ENCODE assay signal across 13 cellular contexts in genomic region chr7:24052572-24053223, GRCh38.
DNase-seq lines count a peak whose midpoint lies in the region; ATAC-seq and TF ChIP-seq lines count a peak whose summit lies in the region.
"Had no signal": no experiment of that assay in that cellular context is flagged by ENCODE, and none has a peak within 500 bp of the region (broad histone marks: within the 10 kb centered on the region; RNA-seq: fewer than 3 reads in every experiment).

No MANE protein-coding gene starts in this region.

- H3K27me3 Mint-ChIP-seq in WTC11 (ENCODE audit: low read depth) = peaks cover 4% of the 10 kb centered on the region

- no peak overlapping the region for H3K4me3 Mint-ChIP-seq in WTC11
- H3K4me3 Mint-ChIP-seq: dendritic cell treated with granulocyte-macrophage colony-stimulating factor and Interleukin-4, amounts not matched to agents 40 ng/mL and 50 ng/mL, for 4 days had no signal

- H3K4me1 ChIP-seq in BE2C = peaks cover 7% of the 10 kb centered on the region; the same call in 1 of the 2 replicates
- H3K4me1 ChIP-seq: stomach had no signal

- ATAC-seq in HG03280 (IDR thresholded peaks at IDR 0.05; ENCODE audit: unreplicated experiment) (no peak), WTC11 (no peak)
- ATAC-seq: left ventricle myocardium superior, sciatic nerve had no signal

- H3K4me3 ChIP-seq in BE2C (ENCODE audit: low read depth, low read length) (no peak overlapping the region), fibroblast of pulmonary artery (replicated peaks; ENCODE audit: low read depth, low read length) (no peak overlapping the region)
- H3K4me3 ChIP-seq: stomach had no signal

- H3K36me3 ChIP-seq in BE2C = no peaks in the 10 kb centered on the region
- H3K36me3 ChIP-seq: stomach had no signal

- H3K27me3 ChIP-seq in BE2C = peaks cover 38% of the 10 kb centered on the region
- H3K27me3 ChIP-seq: stomach had no signal

- peaks cover 16% of the 10 kb centered on the region for H3K4me1 Mint-ChIP-seq in WTC11

- DNase-seq in BE2C (peak; percentile 20), HT1080 (ENCODE audit: low read depth) (peak; percentile 88), RKO (ENCODE audit: low spot score) (peak; percentile 85), fibroblast of pulmonary artery (ENCODE audit: low read depth) (peak; percentile 20), activated gamma-delta T cell (lab: John Stamatoyannopoulos, UW) (no peak), HEK293T (ENCODE audit: extremely low spot score) (no peak), WTC11 (ENCODE audit: low spot score) (no peak)
- DNase-seq: left ventricle myocardium superior, RPMI8226, stomach had no signal

- H3K9me3 ChIP-seq in BE2C = no peaks in the 10 kb centered on the region; the same call in 1 of the 2 replicates
- H3K9me3 ChIP-seq: stomach had no signal

- no peaks in the 10 kb centered on the region for H3K36me3 Mint-ChIP-seq in WTC11

- no peak overlapping the region for H3K27ac Mint-ChIP-seq in WTC11
- H3K27ac Mint-ChIP-seq: dendritic cell treated with granulocyte-macrophage colony-stimulating factor and Interleukin-4, amounts not matched to agents 40 ng/mL and 50 ng/mL, for 4 days had no signal

- TF ChIP-seq CTCF in BE2C (IDR thresholded peaks at IDR 0.05; ENCODE audit: low read depth, low read length) (no peak), fibroblast of pulmonary artery (IDR thresholded peaks at IDR 0.05; ENCODE audit: low read length, missing control alignments) (no peak), WTC11 (IDR thresholded peaks at IDR 0.05) (no peak)

- peaks cover 8% of the 10 kb centered on the region; the same call in 1 of the 2 replicates for H3K9me3 Mint-ChIP-seq in WTC11
- H3K9me3 Mint-ChIP-seq: dendritic cell treated with granulocyte-macrophage colony-stimulating factor and Interleukin-4, amounts not matched to agents 40 ng/mL and 50 ng/mL, for 4 days had no signal

- POLR2A ChIA-PET in HEK293T (lab: Yijun Ruan, JAX) (no interaction called here), WTC11 (lab: Charles Lee) (no interaction called here)

- CTCF ChIA-PET in HEK293T (lab: Yijun Ruan, JAX) (no interaction called here), WTC11 (lab: Charles Lee) (interaction anchor here (1.3 kb wide), 1 partner anchor 114 kb away, joined by 4 read pairs; no protein-coding TSS in a partner anchor)

TF ChIP-seq in HEK293T, 16 proteins besides CTCF, POLR2A, EP300 and RAD21:
- TF ChIP-seq HDGF (IDR thresholded peaks at IDR 0.05; ENCODE audit: borderline replicate concordance) (no peak), TARDBP (IDR thresholded peaks at IDR 0.05) (no peak), FOXA1 (IDR thresholded peaks at IDR 0.05) (no peak), BHLHE40 (IDR thresholded peaks at IDR 0.05; ENCODE audit: borderline replicate concordance) (no peak), SP1 (IDR thresholded peaks at IDR 0.05) (no peak), FOXK2 (IDR thresholded peaks at IDR 0.05) (no peak), CTBP1 (IDR thresholded peaks at IDR 0.05; ENCODE audit: borderline replicate concordance) (no peak), LEF1 (IDR thresholded peaks at IDR 0.05; ENCODE audit: borderline replicate concordance) (no peak), PKNOX1 (IDR thresholded peaks at IDR 0.05) (no peak), SUZ12 (IDR thresholded peaks at IDR 0.05) (no peak), ZNF384 (IDR thresholded peaks at IDR 0.05) (no peak), L3MBTL2 (conservative IDR thresholded peaks at IDR 0.05) (no peak), ELF4 (IDR thresholded peaks at IDR 0.05) (no peak), FOXM1 (IDR thresholded peaks at IDR 0.05; ENCODE audit: borderline replicate concordance) (no peak), ARNT (IDR thresholded peaks at IDR 0.05) (no peak), NFRKB (IDR thresholded peaks at IDR 0.05) (no peak)

TF ChIP-seq in WTC11, 78 proteins besides CTCF, POLR2A, EP300 and RAD21:
- no peak for TF ChIP-seq GABPB1 (CRISPR knock-in tag; IDR thresholded peaks at IDR 0.05)
- no peak for TF ChIP-seq NFE2L1 (CRISPR knock-in tag; IDR thresholded peaks at IDR 0.05)
- TF ChIP-seq ZBTB43 (CRISPR knock-in tag; IDR thresholded peaks at IDR 0.05) = no peak

Comparison
In these comparisons a context has a peak if more than half of its experiments do, and no peak if none do; other contexts are left out.
1. DNase-seq: peak in BE2C (single experiment), HT1080 (single experiment), RKO (single experiment) and fibroblast of pulmonary artery (single experiment); none in activated gamma-delta T cell (single experiment), HEK293T (single experiment) and WTC11 (single experiment).